Comparison of ENCODE assay signal across 14 cellular contexts in genomic region chr12:117377758-117378157, GRCh38. TPM values are rescaled to one million over a fixed set of nuclear protein-coding genes. Genes with fewer than 3 reads are reported as not detected.
DNase-seq lines count a peak whose midpoint lies in the region; ATAC-seq and TF ChIP-seq lines count a peak whose summit lies in the region.
"Had no signal": no experiment of that assay in that cellular context is flagged by ENCODE, and none has a peak within 500 bp of the region (broad histone marks: within the 10 kb centered on the region; RNA-seq: fewer than 3 reads in every experiment).

No MANE protein-coding gene starts in this region.

- ATAC-seq in Panc1, result 0 out of 2 replicates have a peak, but pooled peaks have one; percentile 34

- in situ Hi-C loops in Panc1 (cut with HindIII; ENCODE audit: low pct_unique_long_range_greater_than_20kb, low sequenced_read_pairs), result no loop called here

- H3K27me3 ChIP-seq in Panc1 (ENCODE audit: control insufficient read depth, insufficient read depth, low read length) (no peaks in the 10 kb centered on the region), uterus (no peaks in the 10 kb centered on the region)
- H3K27me3 ChIP-seq: brain microvascular endothelial cell, suprapubic skin had no signal

- BruUV-seq in Panc1 (replicated peaks; lab: Mats Ljungman, UMichigan), result no TSS peak

- intact Hi-C loops in Panc1 (cut with micrococcal nuclease; ENCODE audit: unreplicated experiment) (no loop called here), uterus (cut with DNase I; ENCODE audit: low total_unique reads) (no loop called here)

- CTCF ChIA-PET in Panc1 (lab: Charles Lee), result no interaction called here

- H3K27ac ChIP-seq in Panc1 (ENCODE audit: low read length) (no peak overlapping the region), uterus (no peak overlapping the region)
- H3K27ac ChIP-seq: brain microvascular endothelial cell, suprapubic skin had no signal

- no peak for TF ChIP-seq POLR2A in uterus (IDR thresholded peaks at IDR 0.05)

- DNase-seq in ELF-1 (ENCODE audit: low read depth, low spot score), result peak; percentile 12
- DNase-seq in HT-29 (ENCODE audit: low spot score), result peak; percentile 7
- DNase-seq in Panc1 (ENCODE audit: low read depth, low spot score), result no peak
- DNase-seq in left kidney (ENCODE audit: low read depth, low spot score), result peak; percentile 17
- DNase-seq in NCI-H146 (lab: John Stamatoyannopoulos, UW), result no peak
- no peak for DNase-seq in uterus
- no peak for DNase-seq in activated T-cell treated with anti-CD3 and anti-CD28 coated beads, Interleukin-2, amount 50 U/mL, for 48 hours
- DNase-seq: activated naive CD4-positive, alpha-beta T cell treated with Interleukin-2 at 50 U/mL for 16 hours; brain microvascular endothelial cell; CD4-positive, alpha-beta T cell; posterior cingulate gyrus; RPMI8226 had no signal

- H3K4me1 ChIP-seq in Panc1 (ENCODE audit: control insufficient read depth, insufficient read depth, low read length) (no peaks in the 10 kb centered on the region), uterus (no peaks in the 10 kb centered on the region)
- H3K4me1 ChIP-seq: suprapubic skin had no signal

- H3K9me3 ChIP-seq in Panc1 (ENCODE audit: control insufficient read depth, insufficient read depth, low read depth, low read length) (no peaks in the 10 kb centered on the region), uterus (no peaks in the 10 kb centered on the region)
- H3K9me3 ChIP-seq: suprapubic skin had no signal

- H3K36me3 ChIP-seq in Panc1 (ENCODE audit: control insufficient read depth, insufficient read depth, low read length), result no peaks in the 10 kb centered on the region
- no peaks in the 10 kb centered on the region for H3K36me3 ChIP-seq in uterus
- H3K36me3 ChIP-seq: brain microvascular endothelial cell, suprapubic skin had no signal

- POLR2A ChIA-PET in Panc1 (lab: Charles Lee), result no interaction called here

- H3K4me3 ChIP-seq in Panc1 (ENCODE audit: low read depth in 2 of 2, low read length in 2 of 2) (no peak overlapping the region), uterus (no peak overlapping the region)
- H3K4me3 ChIP-seq: suprapubic skin had no signal

- no peak for TF ChIP-seq CTCF in Panc1 (IDR thresholded peaks at IDR 0.05)
- no peak for TF ChIP-seq CTCF in uterus (IDR thresholded peaks at IDR 0.05)

RNA-seq across cellular contexts. Expression of gene NOS1, which starts 16.3 kb away (rescaled TPM):
- total RNA-seq in HT-29 (2014; rRNA removed; shearing (Covaris generic)), result not detected in 2 replicates
- total RNA-seq in Panc1 (2021; ENCODE audit: unreplicated experiment) (0.03 TPM), uterus (1 to 10 TPM in 2 of 4 donors, under 1 TPM in 1, not detected in 1; 0.59 to 2.2 (median 1.1) TPM)
- not detected for polyA plus RNA-seq in Panc1 (2012; ENCODE audit: insufficient read length)
- total RNA-seq: CD4-positive, alpha-beta T cell; glomerular endothelial cell had no signal

Comparison
In these comparisons a context has a peak if more than half of its experiments do, and no peak if none do; other contexts are left out.
1. DNase-seq: peak in ELF-1 (single experiment), HT-29 (single experiment) and left kidney (single experiment); none in Panc1 (single experiment), NCI-H146 (single experiment), uterus (0 of 2) and activated T-cell treated with anti-CD3 and anti-CD28 coated beads, Interleukin-2, amount 50 U/mL, for 48 hours (0 of 2).